ENCODE assay signal across 16 cellular contexts in genomic region chr12:78916845-78917480, GRCh38. TPM values are rescaled to one million over a fixed set of nuclear protein-coding genes. Genes with fewer than 3 reads are reported as not detected.
DNase-seq lines count a peak whose midpoint lies in the region; ATAC-seq, FAIRE-seq and TF ChIP-seq lines count a peak whose summit lies in the region.
"Had no signal": no experiment of that assay in that cellular context is flagged by ENCODE, and none has a peak within 500 bp of the region (broad histone marks: within the 10 kb centered on the region; RNA-seq: fewer than 3 reads in every experiment).

No MANE protein-coding gene starts in this region.

- H3K4me3 ChIP-seq in A549 (no peak overlapping the region), astrocyte of the cerebellum (ENCODE audit: low read depth, low read length) (no peak overlapping the region)
- H3K4me3 ChIP-seq: ascending aorta, thyroid gland had no signal

- CTCF ChIA-PET in A549 (lab: Yijun Ruan, JAX) = interaction anchor here (1.3 kb wide), 1 partner anchor 90 kb away, joined by 3 read pairs; no protein-coding TSS in a partner anchor
- CTCF ChIA-PET in activated CD4-positive, alpha-beta T cell treated with anti-CD3 and anti-CD28 coated beads, Interleukin-2, amount 10 ng/mL, durations not matched to agents 7 days and 5 days (lab: Charles Lee) = no interaction called here

- 57% methylated on average over 3 of the region's 3 CpGs for WGBS in A549 (ENCODE audit: missing lambda C conversion rate)

- ATAC-seq in A549 (peak in 1 of 2 experiments; percentile 58; a peak in 2 of 6 replicates), GM21723 (IDR thresholded peaks at IDR 0.05; ENCODE audit: unreplicated experiment) (no peak)
- ATAC-seq in stimulated activated effector memory CD8-positive, alpha-beta T cell treated with anti-CD3 and anti-CD28 coated beads, Interleukin-12 subunit alpha, Interleukin-12 subunit beta, amount 100 ng/mL, for 72 hours = no peak

- no peaks in the 10 kb centered on the region for H3K9me3 ChIP-seq in A549
- H3K9me3 ChIP-seq: ascending aorta, neutrophil, thyroid gland had no signal

- peak overlapping the region; percentile 13; a peak in 4 of 6 replicates for H3K27ac ChIP-seq in A549
- H3K27ac ChIP-seq: ascending aorta, neutrophil, thyroid gland had no signal

- peaks cover 11% of the 10 kb centered on the region for H3K4me1 ChIP-seq in A549
- H3K4me1 ChIP-seq: ascending aorta, thyroid gland had no signal

- H3K4me3 Mint-ChIP-seq in activated CD4-positive, alpha-beta T cell treated with anti-CD3 and anti-CD28 coated beads, Interleukin-2, amount 10 ng/mL, durations not matched to agents 7 days and 5 days = no peak overlapping the region
- no peak overlapping the region for H3K4me3 Mint-ChIP-seq in stimulated activated effector memory CD8-positive, alpha-beta T cell treated with anti-CD3 and anti-CD28 coated beads, Interleukin-12 subunit alpha, Interleukin-12 subunit beta, amount 100 ng/mL, for 72 hours
- H3K4me3 Mint-ChIP-seq: activated T-helper 1 cell treated with anti-CD3 and anti-CD28 coated beads, Interleukin-12 subunit alpha, Interleukin-12 subunit beta, Interleukin-2, Interleukin-4 antibody, amounts not matched to agents 30 ng/mL and 10 ng/mL and 1 ng/mL, durations not matched to agents 14 hours and 24 hours and 36 hours had no signal

- H3K9me3 Mint-ChIP-seq in activated CD4-positive, alpha-beta T cell treated with anti-CD3 and anti-CD28 coated beads, Interleukin-2, amount 10 ng/mL, durations not matched to agents 7 days and 5 days = no peaks in the 10 kb centered on the region
- peaks cover 6% of the 10 kb centered on the region for H3K9me3 Mint-ChIP-seq in stimulated activated effector memory CD8-positive, alpha-beta T cell treated with anti-CD3 and anti-CD28 coated beads, Interleukin-12 subunit alpha, Interleukin-12 subunit beta, amount 100 ng/mL, for 72 hours
- H3K9me3 Mint-ChIP-seq: activated T-helper 1 cell treated with anti-CD3 and anti-CD28 coated beads, Interleukin-12 subunit alpha, Interleukin-12 subunit beta, Interleukin-2, Interleukin-4 antibody, amounts not matched to agents 30 ng/mL and 10 ng/mL and 1 ng/mL, durations not matched to agents 14 hours and 24 hours and 36 hours had no signal

- FAIRE-seq in A549 (lab: Jason Lieb, UNC) = peak; percentile 74

- H3K4me1 Mint-ChIP-seq in activated CD4-positive, alpha-beta T cell treated with anti-CD3 and anti-CD28 coated beads, Interleukin-2, amount 10 ng/mL, durations not matched to agents 7 days and 5 days = no peaks in the 10 kb centered on the region
- H3K4me1 Mint-ChIP-seq in stimulated activated effector memory CD8-positive, alpha-beta T cell treated with anti-CD3 and anti-CD28 coated beads, Interleukin-12 subunit alpha, Interleukin-12 subunit beta, amount 100 ng/mL, for 72 hours = no peaks in the 10 kb centered on the region

- no peak for TF ChIP-seq RAD21 in A549 (conservative IDR thresholded peaks at IDR 0.05 in 1 of 2, IDR thresholded peaks at IDR 0.05 in 1 of 2)

- H3K4me2 ChIP-seq in A549 = peak overlapping the region; percentile 7; the same call in 2 of the 3 replicates

- TF ChIP-seq CTCF in A549 (IDR thresholded peaks at IDR 0.05) (no peak), astrocyte of the cerebellum (IDR thresholded peaks at IDR 0.05; ENCODE audit: low read depth, low read length, missing control alignments) (no peak)

- no peak overlapping the region for H3K27ac Mint-ChIP-seq in activated CD4-positive, alpha-beta T cell treated with anti-CD3 and anti-CD28 coated beads, Interleukin-2, amount 10 ng/mL, durations not matched to agents 7 days and 5 days
- H3K27ac Mint-ChIP-seq in stimulated activated effector memory CD8-positive, alpha-beta T cell treated with anti-CD3 and anti-CD28 coated beads, Interleukin-12 subunit alpha, Interleukin-12 subunit beta, amount 100 ng/mL, for 72 hours = no peak overlapping the region
- H3K27ac Mint-ChIP-seq: activated T-helper 1 cell treated with anti-CD3 and anti-CD28 coated beads, Interleukin-12 subunit alpha, Interleukin-12 subunit beta, Interleukin-2, Interleukin-4 antibody, amounts not matched to agents 30 ng/mL and 10 ng/mL and 1 ng/mL, durations not matched to agents 14 hours and 24 hours and 36 hours had no signal

- POLR2A ChIA-PET in A549 (lab: Yijun Ruan, JAX) = no interaction called here
- POLR2A ChIA-PET in activated CD4-positive, alpha-beta T cell treated with anti-CD3 and anti-CD28 coated beads, Interleukin-2, amount 10 ng/mL, durations not matched to agents 7 days and 5 days (lab: Charles Lee) = no interaction called here

- no peaks in the 10 kb centered on the region for H3K27me3 Mint-ChIP-seq in activated CD4-positive, alpha-beta T cell treated with anti-CD3 and anti-CD28 coated beads, Interleukin-2, amount 10 ng/mL, durations not matched to agents 7 days and 5 days

- in situ Hi-C loops in astrocyte of the cerebellum (cut with HindIII; ENCODE audit: low sequenced_read_pairs) = no loop called here

- no peaks in the 10 kb centered on the region for H3K36me3 Mint-ChIP-seq in activated CD4-positive, alpha-beta T cell treated with anti-CD3 and anti-CD28 coated beads, Interleukin-2, amount 10 ng/mL, durations not matched to agents 7 days and 5 days (ENCODE audit: low read depth)
- no peaks in the 10 kb centered on the region for H3K36me3 Mint-ChIP-seq in stimulated activated effector memory CD8-positive, alpha-beta T cell treated with anti-CD3 and anti-CD28 coated beads, Interleukin-12 subunit alpha, Interleukin-12 subunit beta, amount 100 ng/mL, for 72 hours

- TF ChIP-seq EP300 in A549 (IDR thresholded peaks at IDR 0.05) = no peak

- peak in 1 of 2 experiments; percentile 26 for DNase-seq in A549 (ENCODE audit: low read depth in 1 of 2, low spot score in 1 of 2)
- peak; percentile 58 for DNase-seq in HT-29 (ENCODE audit: low spot score)
- DNase-seq in astrocyte of the cerebellum (ENCODE audit: low read depth) = peak; percentile 63
- DNase-seq in kidney glomerular epithelial cell (lab: John Stamatoyannopoulos, UW) = peak; percentile 36
- DNase-seq in activated CD4-positive, alpha-beta T cell treated with anti-CD3 and anti-CD28 coated beads, Interleukin-2, amount 10 ng/mL, durations not matched to agents 7 days and 5 days = no peak
- no peak for DNase-seq in stimulated activated effector memory CD8-positive, alpha-beta T cell treated with anti-CD3 and anti-CD28 coated beads, Interleukin-12 subunit alpha, Interleukin-12 subunit beta, amount 100 ng/mL, for 72 hours (ENCODE audit: low spot score in 2 of 2)
- DNase-seq in DMS 273 (lab: John Stamatoyannopoulos, UW; ENCODE audit: unreplicated experiment) = no peak
- DNase-seq: activated CD4-positive, alpha-beta T cell treated with anti-CD3 and anti-CD28 coated beads for 4 hours; DND-41; NCI-H2171; SW 1271; thyroid gland had no signal

- TF ChIP-seq POLR2A in A549 (IDR thresholded peaks at IDR 0.05; ENCODE audit: low read length) = no peak

TF ChIP-seq in A549, 52 proteins besides CTCF, POLR2A, EP300 and RAD21:
- TF ChIP-seq JUNB (IDR thresholded peaks at IDR 0.05) (no peak), MAFK (IDR thresholded peaks at IDR 0.05; ENCODE audit: partially characterized antibody) (peak; percentile 40)

RNA-seq across cellular contexts. Expression of gene SYT1, which starts 52.4 kb away (rescaled TPM):
- 39.6 and 41.6 TPM in 2 replicates for polyA plus RNA-seq in A549 (2011; rRNA removed)
- 4.8 and 5.3 TPM in 2 replicates for polyA plus RNA-seq in A549 (2012; cell fraction: cytosol; rRNA removed)
- polyA plus RNA-seq in A549 (2012; cell fraction: nucleus; rRNA removed) = 3.2 and 3.8 TPM in 2 replicates
- polyA plus RNA-seq in A549 (2017; fragmentation: RNase III; extraction: RNeasy Plus Mini Kit Qiagen cat#74134 plus additional on column Dnase treatment) = 9.5 to 14.3 TPM (median 11.7 TPM) in 3 replicates
- 22.5 and 22.9 TPM in 2 replicates for polyA minus RNA-seq in A549 (2011; rRNA and poly(A)+ RNA removed)
- not detected in 2 replicates for total RNA-seq in HT-29 (2014; rRNA removed; shearing (Covaris generic))
- not detected for total RNA-seq in activated CD4-positive, alpha-beta T cell treated with anti-CD3 and anti-CD28 coated beads, Interleukin-2, amount 10 ng/mL, durations not matched to agents 7 days and 5 days
- total RNA-seq: activated T-helper 1 cell treated with anti-CD3 and anti-CD28 coated beads, Interleukin-12 subunit alpha, Interleukin-12 subunit beta, Interleukin-2, Interleukin-4 antibody, amounts not matched to agents 30 ng/mL and 10 ng/mL and 1 ng/mL, durations not matched to agents 14 hours and 24 hours and 36 hours had no signal

Comparison
In these comparisons a context has a peak if more than half of its experiments do, and no peak if none do; other contexts are left out.
1. DNase-seq: peak in HT-29 (single experiment), astrocyte of the cerebellum (single experiment) and kidney glomerular epithelial cell (single experiment); none in activated CD4-positive, alpha-beta T cell treated with anti-CD3 and anti-CD28 coated beads, Interleukin-2, amount 10 ng/mL, durations not matched to agents 7 days and 5 days (single experiment), stimulated activated effector memory CD8-positive, alpha-beta T cell treated with anti-CD3 and anti-CD28 coated beads, Interleukin-12 subunit alpha, Interleukin-12 subunit beta, amount 100 ng/mL, for 72 hours (0 of 2) and DMS 273 (single experiment).